ENCODE assay signal across 1 cellular context in genomic region chr3:195129644-195130492, GRCh38.
TF ChIP-seq lines count a peak whose summit lies in the region.

No MANE protein-coding gene starts in this region.

TF ChIP-seq in GM12878, 131 proteins besides CTCF, POLR2A, EP300 and RAD21 (continued from another document and continues in another):
- TF ChIP-seq ZNF592 (IDR thresholded peaks at IDR 0.05) (no peak), RFX5 (IDR thresholded peaks at IDR 0.05; ENCODE audit: low read depth, low read length) (no peak), JUND (IDR thresholded peaks at IDR 0.05; ENCODE audit: low read depth, low read length) (peak; percentile 96), MEF2A (IDR thresholded peaks at IDR 0.05; ENCODE audit: insufficient read depth, low read depth, low read length) (peak; percentile 88), ZNF217 (IDR thresholded peaks at IDR 0.05) (peak; percentile 54; the same call in 1 of the 2 replicates), LARP7 (IDR thresholded peaks at IDR 0.05) (no peak), ATF3 (IDR thresholded peaks at IDR 0.05; ENCODE audit: borderline replicate concordance, extremely low read depth, low read depth, low read length) (no peak), IKZF2 (IDR thresholded peaks at IDR 0.05) (peak; percentile 74 to 92; a peak in 3 of 4 replicates), PAX5 (IDR thresholded peaks at IDR 0.05; ENCODE audit: borderline replicate concordance, low read depth, low read length) (peak; percentile 93), ETV6 (conservative IDR thresholded peaks at IDR 0.05 in 1 of 2, IDR thresholded peaks at IDR 0.05 in 1 of 2; ENCODE audit: borderline replicate concordance in 1 of 2, low read depth in 1 of 2) (peak in 1 of 2 experiments; percentile 55; a peak in 1 of 4 replicates), TARDBP (IDR thresholded peaks at IDR 0.05; ENCODE audit: borderline replicate concordance) (0 out of 2 replicates have a peak, but pooled peaks have one; percentile 54), MYB (IDR thresholded peaks at IDR 0.05; ENCODE audit: borderline replicate concordance, low read depth, low read length) (peak; percentile 92), SKIL (IDR thresholded peaks at IDR 0.05; ENCODE audit: low read depth, poor library complexity, severe bottlenecking) (peak; percentile 94), ZBTB4 (CRISPR knock-in tag; IDR thresholded peaks at IDR 0.05) (no peak), BMI1 (IDR thresholded peaks at IDR 0.05; ENCODE audit: borderline replicate concordance) (peak; percentile 88), SMARCA5 (IDR thresholded peaks at IDR 0.05) (peak; percentile 91), PML (IDR thresholded peaks at IDR 0.05; ENCODE audit: low read length) (peak; percentile 92), FOXK2 (IDR thresholded peaks at IDR 0.05) (peak; percentile 80), SREBF2 (IDR thresholded peaks at IDR 0.05; ENCODE audit: low read length) (no peak), PBX3 (IDR thresholded peaks at IDR 0.05; ENCODE audit: insufficient replicate concordance, low read depth, low read length) (no peak), NR2C2 (IDR thresholded peaks at IDR 0.05; ENCODE audit: borderline replicate concordance, control insufficient read depth, insufficient read length, low read depth) (no peak), CBX3 (IDR thresholded peaks at IDR 0.05; ENCODE audit: borderline replicate concordance, low read depth) (no peak), DPF2 (IDR thresholded peaks at IDR 0.05) (peak; percentile 97), ZBTB40 (IDR thresholded peaks at IDR 0.05; ENCODE audit: borderline replicate concordance) (0 out of 2 replicates have a peak, but pooled peaks have one; percentile 38), IRF4 (IDR thresholded peaks at IDR 0.05; ENCODE audit: low read depth, low read length) (peak; percentile 100), BCL11A (IDR thresholded peaks at IDR 0.05; ENCODE audit: low read depth, low read length) (peak; percentile 94), TCF12 (IDR thresholded peaks at IDR 0.05; ENCODE audit: low read depth, low read length) (peak; percentile 98), TAF1 (IDR thresholded peaks at IDR 0.05; ENCODE audit: borderline replicate concordance, low read depth, low read length) (peak; percentile 58; the same call in 1 of the 2 replicates), BCLAF1 (IDR thresholded peaks at IDR 0.05) (no peak), CHD1 (IDR thresholded peaks at IDR 0.05; ENCODE audit: low read depth, low read length) (no peak), POLR2AphosphoS2 (IDR thresholded peaks at IDR 0.05; ENCODE audit: low read depth, low read length) (no peak), ZNF274 (IDR thresholded peaks at IDR 0.05; ENCODE audit: insufficient read depth, insufficient read length) (no peak), FOXM1 (IDR thresholded peaks at IDR 0.05; ENCODE audit: low read depth, low read length) (peak; percentile 99), EZH2 (IDR thresholded peaks at IDR 0.05; ENCODE audit: borderline replicate concordance, control insufficient read depth, low read depth, low read length) (no peak), TCF7 (IDR thresholded peaks at IDR 0.05; ENCODE audit: borderline replicate concordance) (no peak), HCFC1 (IDR thresholded peaks at IDR 0.05; ENCODE audit: low read length) (no peak), ZNF207 (IDR thresholded peaks at IDR 0.05; ENCODE audit: borderline replicate concordance) (no peak; the same call in 1 of the 2 replicates), SRF (IDR thresholded peaks at IDR 0.05; ENCODE audit: low read depth in 2 of 2, low read length in 2 of 2) (no peak), HDAC6 (IDR thresholded peaks at IDR 0.05; ENCODE audit: unreplicated experiment) (no peak), ZNF384 (IDR thresholded peaks at IDR 0.05; ENCODE audit: borderline replicate concordance, low read depth, low read length) (peak; percentile 25; the same call in 1 of the 2 replicates), SREBF1 (IDR thresholded peaks at IDR 0.05; ENCODE audit: low read length) (no peak), HSF1 (IDR thresholded peaks at IDR 0.05; ENCODE audit: low read depth, low read length) (peak; percentile 63; the same call in 1 of the 2 replicates), ESRRA (IDR thresholded peaks at IDR 0.05; ENCODE audit: low read length) (no peak), TCF3 (IDR thresholded peaks at IDR 0.05; ENCODE audit: borderline replicate concordance, insufficient read depth, low read depth, low read length) (peak; percentile 70), CBFB (IDR thresholded peaks at IDR 0.05; ENCODE audit: low read depth) (peak; percentile 9)
